In the genomic region with DNA sequence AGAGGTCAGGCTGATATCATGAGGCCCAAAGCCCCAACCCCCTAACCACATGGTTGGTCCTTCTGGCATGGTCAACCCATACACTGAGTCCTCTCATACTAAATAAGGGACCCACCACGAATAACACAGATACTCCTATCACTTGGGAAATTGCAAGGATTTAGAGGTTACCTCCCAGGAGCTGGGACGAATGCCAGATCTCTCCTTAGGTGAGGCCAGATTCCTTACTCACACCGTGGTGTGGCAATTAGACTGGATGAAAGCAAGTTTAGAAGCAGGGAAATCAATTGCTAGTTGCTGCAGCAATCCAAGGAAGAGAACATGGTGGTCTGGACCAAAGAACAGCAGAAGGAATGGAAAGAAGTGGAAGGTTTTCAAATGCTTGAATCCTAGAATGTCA, we compare ENCODE assay signal across 18 cellular contexts.
A peak's percentile ranks its signal among the peaks of the same experiment; 100 is the strongest.
DNase-seq lines count a peak whose midpoint lies in the region; ATAC-seq and TF ChIP-seq lines count a peak whose summit lies in the region.
"Had no signal": no experiment of that assay in that cellular context is flagged by ENCODE, and none has a peak within 500 bp of the region (broad histone marks: within the 10 kb centered on the region; RNA-seq: fewer than 3 reads in every experiment).

No MANE protein-coding gene starts in this region.

- H3K27me3 Mint-ChIP-seq in activated naive CD4-positive, alpha-beta T cell treated with anti-CD3 and anti-CD28 coated beads, Interleukin-2, amount 50 U/mL, for 24 hours = no peaks in the 10 kb centered on the region
- H3K27me3 Mint-ChIP-seq in activated naive CD4-positive, alpha-beta T cell treated with anti-CD3 and anti-CD28 coated beads, Interleukin-2, amount 10 ng/mL, durations not matched to agents 7 days and 5 days = peaks cover 43% of the 10 kb centered on the region
- H3K27me3 Mint-ChIP-seq in central memory CD8-positive, alpha-beta T cell = no peaks in the 10 kb centered on the region

- no peaks in the 10 kb centered on the region for H3K9me3 Mint-ChIP-seq in activated naive CD4-positive, alpha-beta T cell treated with anti-CD3 and anti-CD28 coated beads, Interleukin-2, amount 50 U/mL, for 24 hours
- peaks cover 7% of the 10 kb centered on the region for H3K9me3 Mint-ChIP-seq in activated naive CD4-positive, alpha-beta T cell treated with anti-CD3 and anti-CD28 coated beads, Interleukin-2, amount 10 ng/mL, durations not matched to agents 7 days and 5 days
- H3K9me3 Mint-ChIP-seq in central memory CD8-positive, alpha-beta T cell = no peaks in the 10 kb centered on the region

- peak overlapping the region; percentile 97 for H3K27ac Mint-ChIP-seq in activated naive CD4-positive, alpha-beta T cell treated with anti-CD3 and anti-CD28 coated beads, Interleukin-2, amount 50 U/mL, for 24 hours
- H3K27ac Mint-ChIP-seq in activated naive CD4-positive, alpha-beta T cell treated with anti-CD3 and anti-CD28 coated beads, Interleukin-2, amount 10 ng/mL, durations not matched to agents 7 days and 5 days = no peak overlapping the region
- no peak overlapping the region for H3K27ac Mint-ChIP-seq in central memory CD8-positive, alpha-beta T cell (ENCODE audit: low read depth)

- in situ Hi-C loops in GM13977 (cut with MboI; ENCODE audit: low pct_unique_long_range_greater_than_20kb, low sequenced_read_pairs, unreplicated experiment) = loop anchor here (10.0 kb wide), 1 partner anchor 114 kb away; the partner anchor contains the start of gene MR1

- peaks cover 51% of the 10 kb centered on the region for H3K4me1 Mint-ChIP-seq in activated naive CD4-positive, alpha-beta T cell treated with anti-CD3 and anti-CD28 coated beads, Interleukin-2, amount 50 U/mL, for 24 hours
- peaks cover 49% of the 10 kb centered on the region for H3K4me1 Mint-ChIP-seq in activated naive CD4-positive, alpha-beta T cell treated with anti-CD3 and anti-CD28 coated beads, Interleukin-2, amount 10 ng/mL, durations not matched to agents 7 days and 5 days
- H3K4me1 Mint-ChIP-seq in central memory CD8-positive, alpha-beta T cell = peaks cover 41% of the 10 kb centered on the region

- no peak for ATAC-seq in central memory CD8-positive, alpha-beta T cell (replicated peaks; ENCODE audit: extremely low read depth, poor library complexity, severe bottlenecking)
- ATAC-seq: right lobe of liver had no signal

- no peak for TF ChIP-seq CTCF in GM13977 (IDR thresholded peaks at IDR 0.05; ENCODE audit: extremely low read depth, insufficient read depth, missing control alignments)

- H3K9me3 ChIP-seq in KOPT-K1 (ENCODE audit: insufficient read depth, low read length, poor library complexity, severe bottlenecking) = peaks cover 12% of the 10 kb centered on the region
- H3K9me3 ChIP-seq: right lobe of liver, testis had no signal

- no peaks in the 10 kb centered on the region for H3K36me3 Mint-ChIP-seq in activated naive CD4-positive, alpha-beta T cell treated with anti-CD3 and anti-CD28 coated beads, Interleukin-2, amount 50 U/mL, for 24 hours
- H3K36me3 Mint-ChIP-seq in activated naive CD4-positive, alpha-beta T cell treated with anti-CD3 and anti-CD28 coated beads, Interleukin-2, amount 10 ng/mL, durations not matched to agents 7 days and 5 days = peaks cover 4% of the 10 kb centered on the region
- no peaks in the 10 kb centered on the region for H3K36me3 Mint-ChIP-seq in central memory CD8-positive, alpha-beta T cell (ENCODE audit: insufficient read depth)

- no peak for DNase-seq in activated naive CD4-positive, alpha-beta T cell treated with anti-CD3 and anti-CD28 coated beads, Interleukin-2, amount 10 ng/mL, durations not matched to agents 7 days and 5 days
- DNase-seq in central memory CD8-positive, alpha-beta T cell (ENCODE audit: low spot score in 2 of 2) = no peak
- DNase-seq in renal cortical epithelial cell (ENCODE audit: low read depth) (peak; percentile 36), GM13977 (ENCODE audit: low spot score) (no peak), dedifferentiated amniotic fluid mesenchymal stem cell (ENCODE audit: extremely low spot score) (no peak), H4 (ENCODE audit: low spot score) (no peak)
- DNase-seq: aorta, Calu3, GDM1, GOT3, mesendoderm, NCI-H1436 treated with DMSO at 0.1 percent for 48 hours, right lobe of liver, SHP77 treated with DMSO at 0.1 percent for 48 hours, testis had no signal

- H3K4me3 Mint-ChIP-seq in activated naive CD4-positive, alpha-beta T cell treated with anti-CD3 and anti-CD28 coated beads, Interleukin-2, amount 50 U/mL, for 24 hours = peak overlapping the region; percentile 21
- H3K4me3 Mint-ChIP-seq in activated naive CD4-positive, alpha-beta T cell treated with anti-CD3 and anti-CD28 coated beads, Interleukin-2, amount 10 ng/mL, durations not matched to agents 7 days and 5 days = no peak overlapping the region
- H3K4me3 Mint-ChIP-seq in central memory CD8-positive, alpha-beta T cell = peak overlapping the region; percentile 58

- CTCF ChIA-PET in activated naive CD4-positive, alpha-beta T cell treated with anti-CD3 and anti-CD28 coated beads, Interleukin-2, amount 10 ng/mL, durations not matched to agents 7 days and 5 days (lab: Charles Lee) = interaction anchor here (0.6 to 3.1 kb wide), 11 partner anchors 12 to 276 kb away, joined by 3 to 12 read pairs (median 4); no protein-coding TSS in a partner anchor

- H3K36me3 ChIP-seq in KOPT-K1 (ENCODE audit: insufficient read depth, low read length) = no peaks in the 10 kb centered on the region
- H3K36me3 ChIP-seq: right lobe of liver had no signal

- H3K27ac ChIP-seq in KOPT-K1 (ENCODE audit: low read depth, low read length, poor library complexity, severe bottlenecking) = peak overlapping the region; percentile 79
- H3K27ac ChIP-seq: coronary artery, right lobe of liver, testis had no signal
